In the genomic region with DNA sequence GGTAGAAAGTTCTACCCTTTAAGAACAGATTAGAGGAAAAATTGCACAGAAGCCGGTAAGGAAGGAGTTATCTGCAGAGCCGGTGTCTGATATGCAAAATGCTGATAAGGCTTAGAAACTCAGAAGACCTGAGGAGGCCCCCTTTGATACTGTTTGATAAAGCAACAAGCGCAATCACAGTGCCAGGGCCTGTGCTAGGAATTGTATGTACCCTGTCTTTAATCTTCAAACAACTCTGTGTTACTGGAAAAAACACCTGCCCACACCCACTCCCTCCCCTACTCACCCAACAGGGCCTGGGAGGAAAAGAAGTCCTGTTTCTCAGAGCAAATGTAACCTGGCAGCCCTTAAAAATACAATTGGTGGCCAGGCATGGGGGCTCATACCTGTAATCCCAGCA, we compare ENCODE assay signal across 17 cellular contexts.
DNase-seq lines count a peak whose midpoint lies in the region; ATAC-seq and TF ChIP-seq lines count a peak whose summit lies in the region.
"Had no signal": no experiment of that assay in that cellular context is flagged by ENCODE, and none has a peak within 500 bp of the region (broad histone marks: within the 10 kb centered on the region; RNA-seq: fewer than 3 reads in every experiment).

No MANE protein-coding gene starts in this region.

- H3K4me3 ChIP-seq in Caco-2 (ENCODE audit: low read depth, low read length) (no peak overlapping the region), mucosa of stomach (ENCODE audit: low read length) (no peak overlapping the region)
- H3K4me3 ChIP-seq: right lobe of liver, SJCRH30 had no signal

- ATAC-seq in CD4-positive, alpha-beta T cell (ENCODE audit: poor library complexity): no peak
- ATAC-seq in activated CD8-positive, alpha-beta T cell treated with anti-CD3 and anti-CD28 coated beads, Interleukin-2, amount 10 ng/mL, durations not matched to agents 7 days and 5 days: no peak
- no peak for ATAC-seq in HG02610 (IDR thresholded peaks at IDR 0.05; ENCODE audit: unreplicated experiment)
- ATAC-seq in HG03097 (IDR thresholded peaks at IDR 0.05; ENCODE audit: low FRiP score, unreplicated experiment): no peak
- ATAC-seq: right lobe of liver had no signal

- peak overlapping the region; percentile 3 for H3K4me3 Mint-ChIP-seq in CD4-positive, alpha-beta T cell
- no peak overlapping the region for H3K4me3 Mint-ChIP-seq in Caco-2 (ENCODE audit: unreplicated experiment)
- H3K4me3 Mint-ChIP-seq in activated CD8-positive, alpha-beta T cell treated with anti-CD3 and anti-CD28 coated beads, Interleukin-2, amount 10 ng/mL, durations not matched to agents 7 days and 5 days: no peak overlapping the region

- H3K4me1 Mint-ChIP-seq in CD4-positive, alpha-beta T cell (ENCODE audit: low read depth): peaks cover 67% of the 10 kb centered on the region
- peaks cover 47% of the 10 kb centered on the region for H3K4me1 Mint-ChIP-seq in Caco-2 (ENCODE audit: low read depth, unreplicated experiment)
- peaks cover 76% of the 10 kb centered on the region for H3K4me1 Mint-ChIP-seq in activated CD8-positive, alpha-beta T cell treated with anti-CD3 and anti-CD28 coated beads, Interleukin-2, amount 10 ng/mL, durations not matched to agents 7 days and 5 days (ENCODE audit: low read depth)

- H3K36me3 ChIP-seq in Caco-2 (ENCODE audit: control insufficient read depth, insufficient read depth, low read length): no peaks in the 10 kb centered on the region
- H3K36me3 ChIP-seq in mucosa of stomach (ENCODE audit: control insufficient read depth, insufficient read depth, low read length): no peaks in the 10 kb centered on the region
- H3K36me3 ChIP-seq: right lobe of liver, SJCRH30 had no signal

- no TSS peak for BruUV-seq in Caco-2 (replicated peaks; lab: Mats Ljungman, UMichigan)

- no peak for TF ChIP-seq CTCF in CD4-positive, alpha-beta T cell (IDR thresholded peaks at IDR 0.05)
- no peak for TF ChIP-seq CTCF in Caco-2 (IDR thresholded peaks at IDR 0.05; ENCODE audit: insufficient read depth in 1 of 2, low read depth in 1 of 2, low read length in 1 of 2, severe bottlenecking in 1 of 2, unreplicated experiment in 1 of 2)

- no peak overlapping the region for H3K27ac ChIP-seq in CD4-positive, alpha-beta T cell (ENCODE audit: low read depth, low read length)
- H3K27ac ChIP-seq: right lobe of liver, SJCRH30 had no signal

- peak overlapping the region; percentile 3 for H3K27ac Mint-ChIP-seq in CD4-positive, alpha-beta T cell
- H3K27ac Mint-ChIP-seq in Caco-2 (ENCODE audit: unreplicated experiment): peak overlapping the region; percentile 39
- peak overlapping the region; percentile 45 for H3K27ac Mint-ChIP-seq in activated CD8-positive, alpha-beta T cell treated with anti-CD3 and anti-CD28 coated beads, Interleukin-2, amount 10 ng/mL, durations not matched to agents 7 days and 5 days

- CTCF ChIA-PET in CD4-positive, alpha-beta T cell (lab: Charles Lee): no interaction called here
- CTCF ChIA-PET in Caco-2 (lab: Charles Lee): no interaction called here
- CTCF ChIA-PET in activated CD8-positive, alpha-beta T cell treated with anti-CD3 and anti-CD28 coated beads, Interleukin-2, amount 10 ng/mL, durations not matched to agents 7 days and 5 days (lab: Charles Lee): interaction anchor here (1.4 to 6.2 kb wide), 5 partner anchors 9 to 113 kb away, joined by 3 to 53 read pairs (median 17); a partner anchor contains a TSS

- POLR2A ChIA-PET in CD4-positive, alpha-beta T cell (lab: Charles Lee): interaction anchor here (0.6 to 1.5 kb wide), 2 partner anchors 112 to 223 kb away, joined by 3 read pairs; no protein-coding TSS in a partner anchor
- POLR2A ChIA-PET in Caco-2 (lab: Charles Lee): interaction anchor here (1.5 kb wide), 1 partner anchor 112 kb away, joined by 6 read pairs; a partner anchor contains a TSS
- POLR2A ChIA-PET in activated CD8-positive, alpha-beta T cell treated with anti-CD3 and anti-CD28 coated beads, Interleukin-2, amount 10 ng/mL, durations not matched to agents 7 days and 5 days (lab: Charles Lee): interaction anchor here (0.7 to 6.4 kb wide), 2 partner anchors 10 to 43 kb away, joined by 3 to 91 read pairs; no protein-coding TSS in a partner anchor

- H3K9ac ChIP-seq in mucosa of stomach (ENCODE audit: low read length): peak overlapping the region; percentile 52

- no peaks in the 10 kb centered on the region for H3K27me3 Mint-ChIP-seq in CD4-positive, alpha-beta T cell
- no peaks in the 10 kb centered on the region for H3K27me3 Mint-ChIP-seq in Caco-2 (ENCODE audit: insufficient read depth, unreplicated experiment)
- no peaks in the 10 kb centered on the region for H3K27me3 Mint-ChIP-seq in activated CD8-positive, alpha-beta T cell treated with anti-CD3 and anti-CD28 coated beads, Interleukin-2, amount 10 ng/mL, durations not matched to agents 7 days and 5 days (ENCODE audit: low read depth)

- no peaks in the 10 kb centered on the region for H3K27me3 ChIP-seq in CD4-positive, alpha-beta T cell (ENCODE audit: control insufficient read depth, insufficient read depth, low read length)
- H3K27me3 ChIP-seq in Caco-2 (replicated peaks; ENCODE audit: control insufficient read depth, insufficient read depth, low read length) (no peaks in the 10 kb centered on the region), mucosa of stomach (ENCODE audit: control insufficient read depth, insufficient read depth, low read length) (no peaks in the 10 kb centered on the region)
- H3K27me3 ChIP-seq: right lobe of liver, SJCRH30 had no signal

- no peaks in the 10 kb centered on the region for H3K36me3 Mint-ChIP-seq in CD4-positive, alpha-beta T cell (ENCODE audit: low read depth)
- H3K36me3 Mint-ChIP-seq in Caco-2 (ENCODE audit: insufficient read depth, unreplicated experiment): no peaks in the 10 kb centered on the region
- H3K36me3 Mint-ChIP-seq in activated CD8-positive, alpha-beta T cell treated with anti-CD3 and anti-CD28 coated beads, Interleukin-2, amount 10 ng/mL, durations not matched to agents 7 days and 5 days (ENCODE audit: low read depth): peaks cover 29% of the 10 kb centered on the region

- H3K9me3 ChIP-seq in CD4-positive, alpha-beta T cell (ENCODE audit: control insufficient read depth, low read length): no peaks in the 10 kb centered on the region
- H3K9me3 ChIP-seq in Caco-2 (no peaks in the 10 kb centered on the region), mucosa of stomach (ENCODE audit: control insufficient read depth, low read length) (no peaks in the 10 kb centered on the region)
- H3K9me3 ChIP-seq: right lobe of liver, SJCRH30 had no signal

- H3K9me3 Mint-ChIP-seq in CD4-positive, alpha-beta T cell: no peaks in the 10 kb centered on the region
- no peaks in the 10 kb centered on the region for H3K9me3 Mint-ChIP-seq in Caco-2 (ENCODE audit: unreplicated experiment)
- H3K9me3 Mint-ChIP-seq in activated CD8-positive, alpha-beta T cell treated with anti-CD3 and anti-CD28 coated beads, Interleukin-2, amount 10 ng/mL, durations not matched to agents 7 days and 5 days (ENCODE audit: insufficient read depth): no peaks in the 10 kb centered on the region

- H3K4me1 ChIP-seq in Caco-2 (peaks cover 75% of the 10 kb centered on the region), mucosa of stomach (ENCODE audit: control insufficient read depth, insufficient read depth, low read length) (peaks cover 56% of the 10 kb centered on the region)
- H3K4me1 ChIP-seq: right lobe of liver, SJCRH30 had no signal

- intact Hi-C loops in CD4-positive, alpha-beta T cell (cut with DNase I, micrococcal nuclease): loop anchor here in 1 of 2 experiments (10.0 kb wide), 1 partner anchor 525 kb away; no protein-coding TSS in a partner anchor
- intact Hi-C loops in Caco-2 (cut with micrococcal nuclease; ENCODE audit: unreplicated experiment): loop anchor here (5.0 kb wide), 1 partner anchor 112 kb away; a partner anchor contains a TSS

- DNase-seq in CD4-positive, alpha-beta T cell: no peak
- peak; percentile 59 to 82 for DNase-seq in Caco-2
- DNase-seq in activated CD8-positive, alpha-beta T cell treated with anti-CD3 and anti-CD28 coated beads, Interleukin-2, amount 10 ng/mL, durations not matched to agents 7 days and 5 days: no peak
- DNase-seq in HT-29 (ENCODE audit: low spot score): no peak
- DNase-seq: activated effector memory CD4-positive, alpha-beta T cell treated with anti-CD3 and anti-CD28 coated beads, Interleukin-2, amount 50 U/mL, for 16 hours; GF-D8; kidney glomerular epithelial cell; NCI-H2029 treated with DMSO at 0.1 percent for 48 hours; NCI-H510A treated with DMSO at 0.1 percent for 48 hours; occipital lobe; right lobe of liver; SJCRH30; substantia nigra; T1000 had no signal

Comparison
In these comparisons a context has a peak if more than half of its experiments do, and no peak if none do; other contexts are left out.
1. DNase-seq: peak in Caco-2 (2 of 2); none in CD4-positive, alpha-beta T cell (0 of 10), activated CD8-positive, alpha-beta T cell treated with anti-CD3 and anti-CD28 coated beads, Interleukin-2, amount 10 ng/mL, durations not matched to agents 7 days and 5 days (single experiment) and HT-29 (single experiment).
2. Peak in every context shown above with its lines, with median percentiles within 50 percentile points of each other: H3K27ac Mint-ChIP-seq.